In genomic region chr2:96685285-96685591, GRCh38 we compare ENCODE assay signal across 1 cellular context.
TF ChIP-seq lines count a peak whose summit lies in the region.

No MANE protein-coding gene starts in this region.

TF ChIP-seq in K562, 482 proteins besides CTCF, POLR2A, EP300 and RAD21:
- no peak for TF ChIP-seq THAP7 (CRISPR knock-in tag; IDR thresholded peaks at IDR 0.05)
- no peak for TF ChIP-seq ZBED1 (IDR thresholded peaks at IDR 0.05)
- TF ChIP-seq NFIC (IDR thresholded peaks at IDR 0.05) = peak; percentile 42; the same call in 1 of the 2 replicates
- TF ChIP-seq MYBL2 (IDR thresholded peaks at IDR 0.05; ENCODE audit: low read depth) = no peak
- no peak for TF ChIP-seq MYBL2 (CRISPR knock-in tag; IDR thresholded peaks at IDR 0.05; ENCODE audit: borderline replicate concordance)
- TF ChIP-seq HOMEZ (CRISPR knock-in tag; IDR thresholded peaks at IDR 0.05) = no peak
TF ChIP-seq in K562: peak in this region for 1.
